ENCODE assay signal across 17 cellular contexts in genomic region chr6:67112120-67112519, GRCh38.
A peak's percentile ranks its signal among the peaks of the same experiment; 100 is the strongest.
DNase-seq lines count a peak whose midpoint lies in the region; ATAC-seq, FAIRE-seq and TF ChIP-seq lines count a peak whose summit lies in the region.
"Had no signal": no experiment of that assay in that cellular context is flagged by ENCODE, and none has a peak within 500 bp of the region (broad histone marks: within the 10 kb centered on the region; RNA-seq: fewer than 3 reads in every experiment).

No MANE protein-coding gene starts in this region.

- DNase-seq in HCEC 1CT (peak; percentile 17), Panc1 (ENCODE audit: low read depth, low spot score) (no peak), choroid plexus epithelial cell (ENCODE audit: low read depth) (peak; percentile 17), cardiac septum (ENCODE audit: low spot score) (no peak), RPMI8226 (no peak), NCI-H2171 treated with DMSO at 0.1 percent for 48 hours (lab: John Stamatoyannopoulos, UW) (no peak)
- DNase-seq: CD4-positive, CD25-positive, alpha-beta regulatory T cell; EL; H7; NCI-H1048; NCI-H1436 treated with DMSO at 0.1 percent for 48 hours; NCI-H2029 treated with DMSO at 0.1 percent for 48 hours; NCI-H510A treated with DMSO at 0.1 percent for 48 hours had no signal

- no peak overlapping the region for H3K27ac ChIP-seq in Panc1 (ENCODE audit: low read length)
- H3K27ac ChIP-seq: HL-60, SJSA1 had no signal

- H3K4me3 ChIP-seq in Panc1 (ENCODE audit: low read depth in 2 of 2, low read length in 2 of 2) (no peak overlapping the region), choroid plexus epithelial cell (ENCODE audit: low read depth, low read length) (no peak overlapping the region)
- H3K4me3 ChIP-seq: SJSA1 had no signal

- TF ChIP-seq CTCF in Panc1 (IDR thresholded peaks at IDR 0.05) = peak; percentile 7; the same call in 1 of the 2 replicates
- TF ChIP-seq CTCF in choroid plexus epithelial cell (conservative IDR thresholded peaks at IDR 0.05; ENCODE audit: low read depth, low read length) = peak; percentile 17

- H3K4me1 ChIP-seq in Panc1 (ENCODE audit: control insufficient read depth, insufficient read depth, low read length) = no peaks in the 10 kb centered on the region
- H3K4me1 ChIP-seq: SJSA1 had no signal

- H3K27me3 ChIP-seq in Panc1 (ENCODE audit: control insufficient read depth, insufficient read depth, low read length) = no peaks in the 10 kb centered on the region
- H3K27me3 ChIP-seq: SJSA1 had no signal

- CTCF ChIA-PET in Panc1 (lab: Charles Lee) = no interaction called here

- no TSS peak for BruUV-seq in Panc1 (replicated peaks; lab: Mats Ljungman, UMichigan)

- intact Hi-C loops in Panc1 (cut with micrococcal nuclease; ENCODE audit: unreplicated experiment) (no loop called here), cardiac septum (cut with DNase I) (no loop called here)

- POLR2A ChIA-PET in Panc1 (lab: Charles Lee) = no interaction called here

- in situ Hi-C loops in Panc1 (cut with HindIII; ENCODE audit: low pct_unique_long_range_greater_than_20kb, low sequenced_read_pairs) = no loop called here

- FAIRE-seq in A204.1 (lab: Jason Lieb, UNC) = peak; percentile 21

- H3K9me3 ChIP-seq in Panc1 (ENCODE audit: control insufficient read depth, insufficient read depth, low read depth, low read length) = no peaks in the 10 kb centered on the region
- H3K9me3 ChIP-seq: SJSA1 had no signal

- ATAC-seq in Panc1 = no peak
- no peak for ATAC-seq in HG02642 (IDR thresholded peaks at IDR 0.05; ENCODE audit: poor library complexity, unreplicated experiment)

- H3K36me3 ChIP-seq in Panc1 (ENCODE audit: control insufficient read depth, insufficient read depth, low read length) = no peaks in the 10 kb centered on the region
- H3K36me3 ChIP-seq: SJSA1 had no signal

Comparison
In these comparisons a context has a peak if more than half of its experiments do, and no peak if none do; other contexts are left out.
1. DNase-seq: peak in HCEC 1CT (single experiment) and choroid plexus epithelial cell (single experiment); none in Panc1 (single experiment), cardiac septum (single experiment), RPMI8226 (single experiment) and NCI-H2171 treated with DMSO at 0.1 percent for 48 hours (single experiment).